Comparison of ENCODE assay signal across 10 cellular contexts in genomic region chr2:144509001-144509545, GRCh38. TPM values are rescaled to one million over a fixed set of nuclear protein-coding genes. Genes with fewer than 3 reads are reported as not detected.
DNase-seq lines count a peak whose midpoint lies in the region; ATAC-seq and TF ChIP-seq lines count a peak whose summit lies in the region.
"Had no signal": no experiment of that assay in that cellular context is flagged by ENCODE, and none has a peak within 500 bp of the region (broad histone marks: within the 10 kb centered on the region; RNA-seq: fewer than 3 reads in every experiment).

No MANE protein-coding gene starts in this region.

- ATAC-seq in IMR-90 (ENCODE audit: low read depth) (no peak), HG02588 (IDR thresholded peaks at IDR 0.05; ENCODE audit: unreplicated experiment) (no peak), HG02798 (IDR thresholded peaks at IDR 0.05; ENCODE audit: poor library complexity, unreplicated experiment) (no peak)
- ATAC-seq in stimulated activated memory B cell treated with anti-CD40 and anti-IgM and Interleukin-4, amounts not matched to agents 10 μg/mL and 1 μg/mL and 100 μg/mL, for 72 hours, result no peak
- ATAC-seq: naive thymus-derived CD8-positive, alpha-beta T cell had no signal

- in situ Hi-C loops in IMR-90 (cut with MboI; ENCODE audit: low sequenced_read_pairs), result loop anchor here (25.0 kb wide), 2 partner anchors 997 to 1803 kb away; no protein-coding TSS in a partner anchor

- no peak overlapping the region for H2AK9ac ChIP-seq in IMR-90 (replicated peaks; ENCODE audit: low read depth, low read length, poor library complexity)

- DNase-seq in IMR-90 (no peak), left kidney (ENCODE audit: low read depth, low spot score) (peak; percentile 74), Karpas-422 (no peak)
- DNase-seq: dermis blood vessel endothelial cell; stimulated activated CD8-positive, alpha-beta memory T cell treated with anti-CD3 and anti-CD28 coated beads, Interleukin-4, amount 100 ng/mL, for 48 hours had no signal

- peak overlapping the region in 1 of 2 experiments; percentile 65; a peak in 1 of 4 replicates for H4K8ac ChIP-seq in IMR-90 (ENCODE audit: low read depth in 2 of 2, low read length in 2 of 2)

- H3K27ac Mint-ChIP-seq in stimulated activated memory B cell treated with anti-CD40 and anti-IgM and Interleukin-4, amounts not matched to agents 10 μg/mL and 1 μg/mL and 100 μg/mL, for 72 hours, result no peak overlapping the region

- H3K36me3 Mint-ChIP-seq in stimulated activated memory B cell treated with anti-CD40 and anti-IgM and Interleukin-4, amounts not matched to agents 10 μg/mL and 1 μg/mL and 100 μg/mL, for 72 hours, result peaks cover 16% of the 10 kb centered on the region
- H3K36me3 Mint-ChIP-seq: naive thymus-derived CD8-positive, alpha-beta T cell had no signal

- H3K27ac ChIP-seq in IMR-90 (ENCODE audit: insufficient read depth, low read length) (peak overlapping the region; percentile 51; the same call in 1 of the 2 replicates), angular gyrus (ENCODE audit: low read depth, low read length) (peak overlapping the region; percentile 99), Karpas-422 (ENCODE audit: low read length) (no peak overlapping the region)

- H4K20me1 ChIP-seq in IMR-90 (ENCODE audit: insufficient read depth, low read length) (peaks cover 29% of the 10 kb centered on the region; the same call in 1 of the 2 replicates), Karpas-422 (ENCODE audit: insufficient read depth, low read depth, low read length) (peaks cover 14% of the 10 kb centered on the region; the same call in 1 of the 2 replicates)

- no peak for TF ChIP-seq POLR2A in IMR-90 (IDR thresholded peaks at IDR 0.05; ENCODE audit: low read depth, low read length)

- no peak overlapping the region for H3K56ac ChIP-seq in IMR-90 (ENCODE audit: extremely low read depth, insufficient read depth, low read length)

- no peaks in the 10 kb centered on the region for H3K27me3 ChIP-seq in IMR-90 (ENCODE audit: control insufficient read depth, insufficient read depth, low read length)
- no peaks in the 10 kb centered on the region for H3K27me3 ChIP-seq in Karpas-422 (ENCODE audit: low read length)

- H3K9me3 ChIP-seq in IMR-90 (ENCODE audit: control insufficient read depth, insufficient read depth, low read length) (no peaks in the 10 kb centered on the region), Karpas-422 (ENCODE audit: low read length) (no peaks in the 10 kb centered on the region)

- H3K79me1 ChIP-seq in IMR-90 (ENCODE audit: low read depth in 1 of 2, low read length in 2 of 2), result peaks cover 27 to 75% of the 10 kb centered on the region in 2 experiments

- H3K4me1 Mint-ChIP-seq in stimulated activated memory B cell treated with anti-CD40 and anti-IgM and Interleukin-4, amounts not matched to agents 10 μg/mL and 1 μg/mL and 100 μg/mL, for 72 hours, result peaks cover 93% of the 10 kb centered on the region

- no CpG with 5 or more reads among the region's 7 CpGs for WGBS in IMR-90 (ENCODE audit: extremely low coverage in 2 of 2, insufficient read length in 1 of 2), 2 experiments

- POLR2A ChIA-PET in IMR-90 (lab: Charles Lee; ENCODE audit: unreplicated experiment), result no interaction called here

- TF ChIP-seq CTCF in IMR-90 (conservative IDR thresholded peaks at IDR 0.05; ENCODE audit: low read depth, low read length), result no peak

- peak overlapping the region; percentile 10; the same call in 1 of the 2 replicates for H4K5ac ChIP-seq in IMR-90 (ENCODE audit: low read depth, low read length)

- dilution Hi-C loops in IMR-90 (cut with HindIII; ENCODE audit: low sequenced_read_pairs, unreplicated experiment), result no loop called here

- no peak overlapping the region; the same call in 1 of the 2 replicates for H3K4ac ChIP-seq in IMR-90 (ENCODE audit: low read depth, low read length)

- peak overlapping the region; percentile 18 for H3K4me3 Mint-ChIP-seq in stimulated activated memory B cell treated with anti-CD40 and anti-IgM and Interleukin-4, amounts not matched to agents 10 μg/mL and 1 μg/mL and 100 μg/mL, for 72 hours

- peaks cover 2% of the 10 kb centered on the region; the same call in 1 of the 2 replicates for H3K36me3 ChIP-seq in IMR-90 (ENCODE audit: control insufficient read depth, insufficient read depth, low read length)
- H3K36me3 ChIP-seq in Karpas-422 (ENCODE audit: insufficient read depth, low read length), result no peaks in the 10 kb centered on the region

- H2AK5ac ChIP-seq in IMR-90 (ENCODE audit: low read depth, low read length), result 0 out of 2 replicates have a peak overlapping the region, but pooled peaks have one; percentile 12

- peaks cover 6% of the 10 kb centered on the region; the same call in 1 of the 2 replicates for H3K79me2 ChIP-seq in Karpas-422 (ENCODE audit: low read length)

- H2BK120ac ChIP-seq in IMR-90 (ENCODE audit: low read depth, low read length), result no peak overlapping the region

- CTCF ChIA-PET in IMR-90 (lab: Yijun Ruan, JAX), result interaction anchor here (0.6 kb wide), 1 partner anchor 58 kb away, joined by 7 read pairs; no protein-coding TSS in a partner anchor

- H3K9me2 ChIP-seq in Karpas-422 (replicated peaks; ENCODE audit: insufficient read depth, low read length), result no peaks in the 10 kb centered on the region

- H3K18ac ChIP-seq in IMR-90 (ENCODE audit: low read depth, low read length), result peak overlapping the region; percentile 74; the same call in 1 of the 2 replicates

- H3K4me2 ChIP-seq in IMR-90 (ENCODE audit: low read depth, low read length), result peak overlapping the region; percentile 86
- no peak overlapping the region for H3K4me2 ChIP-seq in Karpas-422 (ENCODE audit: low read depth, low read length, poor library complexity, severe bottlenecking)

- BruUV-seq in IMR-90 (replicated peaks; lab: Mats Ljungman, UMichigan), result no TSS peak

- H3K27me3 Mint-ChIP-seq in stimulated activated memory B cell treated with anti-CD40 and anti-IgM and Interleukin-4, amounts not matched to agents 10 μg/mL and 1 μg/mL and 100 μg/mL, for 72 hours, result no peaks in the 10 kb centered on the region

- H2AFZ ChIP-seq in IMR-90 (replicated peaks; ENCODE audit: low read length, poor library complexity) (no peak overlapping the region), Karpas-422 (ENCODE audit: low read length) (no peak overlapping the region)

- intact Hi-C loops in IMR-90 (cut with micrococcal nuclease), result no loop called here

- H3K9ac ChIP-seq in IMR-90 (ENCODE audit: low read depth, low read length), result peak overlapping the region; percentile 16
- no peak overlapping the region for H3K9ac ChIP-seq in Karpas-422 (ENCODE audit: low read length)

- no peak overlapping the region for H3K4me3 ChIP-seq in IMR-90 (ENCODE audit: insufficient read depth, low read depth, low read length)
- no peak overlapping the region for H3K4me3 ChIP-seq in Karpas-422 (ENCODE audit: low read length)

- H3K9me3 Mint-ChIP-seq in stimulated activated memory B cell treated with anti-CD40 and anti-IgM and Interleukin-4, amounts not matched to agents 10 μg/mL and 1 μg/mL and 100 μg/mL, for 72 hours, result no peaks in the 10 kb centered on the region
- H3K9me3 Mint-ChIP-seq: naive thymus-derived CD8-positive, alpha-beta T cell had no signal

- H3K9me1 ChIP-seq in IMR-90 (ENCODE audit: insufficient read depth, low read length), result no peaks in the 10 kb centered on the region; the same call in 1 of the 2 replicates

- no peak overlapping the region for H2BK5ac ChIP-seq in IMR-90 (ENCODE audit: low read depth, low read length, poor library complexity, severe bottlenecking)

- TF ChIP-seq RAD21 in IMR-90 (IDR thresholded peaks at IDR 0.05; ENCODE audit: low read length), result no peak

- peak overlapping the region; percentile 30; the same call in 1 of the 2 replicates for H3K14ac ChIP-seq in IMR-90 (replicated peaks; ENCODE audit: low read depth, low read length)

- H3K23ac ChIP-seq in IMR-90 (ENCODE audit: low read depth, low read length), result peak overlapping the region; percentile 85; the same call in 1 of the 2 replicates

- no peak overlapping the region; the same call in 1 of the 2 replicates for H2BK20ac ChIP-seq in IMR-90 (ENCODE audit: low read depth, low read length)

- peaks cover 37% of the 10 kb centered on the region for H3K4me1 ChIP-seq in IMR-90 (ENCODE audit: control insufficient read depth, insufficient read depth, low read length)
- peaks cover 53% of the 10 kb centered on the region for H3K4me1 ChIP-seq in Karpas-422 (ENCODE audit: low read length)

- H2BK15ac ChIP-seq in IMR-90 (ENCODE audit: low read depth, low read length), result 0 out of 3 replicates have a peak overlapping the region, but pooled peaks have one; percentile 29

- 0 out of 2 replicates have a peak overlapping the region, but pooled peaks have one; percentile 36 for H4K91ac ChIP-seq in IMR-90 (ENCODE audit: insufficient read depth, low read depth, low read length)

TF ChIP-seq in IMR-90, 13 proteins besides CTCF, POLR2A, EP300 and RAD21:
- TF ChIP-seq MAFK (IDR thresholded peaks at IDR 0.05; ENCODE audit: low read depth, low read length) (no peak), RCOR1 (IDR thresholded peaks at IDR 0.05; ENCODE audit: insufficient replicate concordance, low read length) (no peak), ELK1 (IDR thresholded peaks at IDR 0.05; ENCODE audit: borderline replicate concordance, low read depth, low read length) (no peak), NFE2L2 (IDR thresholded peaks at IDR 0.05; ENCODE audit: low read depth, low read length) (no peak)

RNA-seq across cellular contexts. Expression of gene ZEB2, which starts 10.8 kb away (rescaled TPM):
- 50.9 and 52.5 TPM in 2 replicates for total RNA-seq in IMR-90 (2012; rRNA removed)
- polyA plus RNA-seq in IMR-90 (2012; rRNA removed), result 22.4 and 23.8 TPM in 2 replicates
- polyA plus RNA-seq in IMR-90 (2012; cell fraction: cytosol; rRNA removed), result 9.9 and 12.5 TPM in 2 replicates
- 12.0 and 32.4 TPM in 2 replicates for polyA plus RNA-seq in IMR-90 (2012; cell fraction: nucleus; rRNA removed; ENCODE audit: low replicate concordance)
- 15.3 and 29.4 TPM in 2 replicates for total RNA-seq in Karpas-422 (2014; rRNA removed; shearing (Covaris generic); ENCODE audit: low replicate concordance)
